In the genomic region with DNA sequence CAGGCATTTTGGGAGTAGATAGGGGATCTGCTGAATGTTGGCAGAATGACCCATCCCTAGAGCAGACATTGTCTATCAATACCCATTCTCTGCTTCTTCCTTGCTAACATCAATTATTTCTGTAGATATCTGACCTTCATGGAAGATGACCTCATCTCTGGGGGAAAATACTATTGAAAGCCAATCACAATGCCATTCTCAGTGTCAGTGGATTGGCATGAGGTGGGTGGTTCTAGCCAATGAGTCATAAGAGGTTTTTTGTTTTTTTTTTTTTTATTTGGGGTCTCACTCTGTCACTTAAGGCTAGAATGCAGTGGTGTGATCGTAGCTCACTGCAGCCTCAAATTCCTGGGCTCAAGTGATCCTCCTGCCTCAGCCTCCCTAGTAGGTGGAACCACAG, we compare ENCODE assay signal across 18 cellular contexts. TPM values are rescaled to one million over a fixed set of nuclear protein-coding genes. Genes with fewer than 3 reads are reported as not detected.
DNase-seq lines count a peak whose midpoint lies in the region; ATAC-seq and TF ChIP-seq lines count a peak whose summit lies in the region.
"Had no signal": no experiment of that assay in that cellular context is flagged by ENCODE, and none has a peak within 500 bp of the region (broad histone marks: within the 10 kb centered on the region; RNA-seq: fewer than 3 reads in every experiment).

No MANE protein-coding gene starts in this region.

- no peak overlapping the region for H3K4ac ChIP-seq in mesendoderm (ENCODE audit: low read depth, low read length)

- H2BK5ac ChIP-seq in mesendoderm (ENCODE audit: low read length), result no peak overlapping the region

- no peak for TF ChIP-seq CTCF in choroid plexus epithelial cell (conservative IDR thresholded peaks at IDR 0.05; ENCODE audit: low read depth, low read length)

- H3K18ac ChIP-seq in mesendoderm (ENCODE audit: low read length), result no peak overlapping the region

- H2BK15ac ChIP-seq in mesendoderm (replicated peaks; ENCODE audit: low read depth), result no peak overlapping the region

- H3K23ac ChIP-seq in mesendoderm (ENCODE audit: low read length), result no peak overlapping the region

- H4K5ac ChIP-seq in mesendoderm (ENCODE audit: low read length), result no peak overlapping the region

- no peaks in the 10 kb centered on the region for H3K79me2 ChIP-seq in ACC112 (ENCODE audit: control insufficient read depth, insufficient read depth, low read length, unreplicated experiment)
- no peaks in the 10 kb centered on the region for H3K79me2 ChIP-seq in mesendoderm (ENCODE audit: control insufficient read depth, insufficient read depth, low read length)

- no peak for ATAC-seq in HG02678 (IDR thresholded peaks at IDR 0.05; ENCODE audit: unreplicated experiment)
- ATAC-seq: body of pancreas, upper lobe of right lung had no signal

- H3K27ac ChIP-seq in ACC112 (ENCODE audit: low read depth, low read length), result peak overlapping the region; percentile 74
- peak overlapping the region; percentile 22 for H3K27ac ChIP-seq in mesendoderm (ENCODE audit: low read depth, low read length)
- H3K27ac ChIP-seq: body of pancreas, VCaP had no signal

- H3K36me3 ChIP-seq in ACC112 (ENCODE audit: insufficient read depth, low read length) (peaks cover 7% of the 10 kb centered on the region), mesendoderm (ENCODE audit: control insufficient read depth, insufficient read depth, low read length) (peaks cover 4% of the 10 kb centered on the region)

- no peak overlapping the region for H3K56ac ChIP-seq in mesendoderm (ENCODE audit: low read length)

- H3K4me1 ChIP-seq in ACC112 (ENCODE audit: control insufficient read depth, insufficient read depth, low read length, unreplicated experiment), result peaks cover 32% of the 10 kb centered on the region
- H3K4me1 ChIP-seq in mesendoderm (ENCODE audit: control insufficient read depth, low read depth, low read length), result peaks cover 14% of the 10 kb centered on the region
- H3K4me1 ChIP-seq: body of pancreas had no signal

- WGBS in mesendoderm (ENCODE audit: extremely low coverage, insufficient coverage, low lambda C conversion rate), result no CpG with 5 or more reads among the region's 1 CpG

- no peak overlapping the region for H3K9ac ChIP-seq in mesendoderm (ENCODE audit: low read length)

- no peak overlapping the region for H2AK5ac ChIP-seq in mesendoderm (ENCODE audit: low read length)

- no peak overlapping the region for H2BK120ac ChIP-seq in mesendoderm (ENCODE audit: low read depth, low read length)

- H2AFZ ChIP-seq in ACC112 (ENCODE audit: low read length, unreplicated experiment), result no peak overlapping the region

- H3K27me3 ChIP-seq in ACC112 (ENCODE audit: insufficient read depth, low read length) (no peaks in the 10 kb centered on the region), mesendoderm (ENCODE audit: insufficient read depth, low read length, poor library complexity) (no peaks in the 10 kb centered on the region)
- H3K27me3 ChIP-seq: body of pancreas, sigmoid colon, upper lobe of right lung had no signal

- DNase-seq in NCI-H226, result peak; percentile 23
- peak; percentile 28 for DNase-seq in choroid plexus epithelial cell (ENCODE audit: low read depth)
- DNase-seq in mesendoderm, result peak; percentile 50
- no peak for DNase-seq in stimulated activated naive CD4-positive, alpha-beta T cell treated with Interleukin-2 at 50 U/mL for 16 hours (lab: John Stamatoyannopoulos, UW)
- DNase-seq in NCI-H69 (lab: John Stamatoyannopoulos, UW), result no peak
- no peak for DNase-seq in NCI-H2171 (lab: John Stamatoyannopoulos, UW)
- DNase-seq: ACHN, activated T-cell treated with anti-CD3 and anti-CD28 coated beads for 4 hours, body of pancreas, DMS 273 treated with DMSO at 0.1 percent for 48 hours, NCI-H1105, NCI-H524, Right ventricle myocardium superior, sigmoid colon, upper lobe of right lung had no signal

- no peak overlapping the region for H3K4me2 ChIP-seq in mesendoderm (ENCODE audit: low read length)

- no peaks in the 10 kb centered on the region for H3K79me1 ChIP-seq in mesendoderm (ENCODE audit: low read length)

- peak overlapping the region; percentile 4; the same call in 1 of the 2 replicates for H3K4me3 ChIP-seq in ACC112 (ENCODE audit: low read depth, low read length)
- H3K4me3 ChIP-seq in choroid plexus epithelial cell (ENCODE audit: low read depth, low read length), result no peak overlapping the region
- H3K4me3 ChIP-seq in mesendoderm (ENCODE audit: low read length), result no peak overlapping the region
- H3K4me3 ChIP-seq: body of pancreas, sigmoid colon, upper lobe of right lung had no signal

- H4K8ac ChIP-seq in mesendoderm (ENCODE audit: low read depth, low read length), result no peak overlapping the region

RNA-seq across cellular contexts. Expression of a gene that starts 42.5 kb away (rescaled TPM):
- 15.2 TPM for polyA plus RNA-seq in mesendoderm (2013, experiment 1 of 2)
- 15.8 TPM for polyA plus RNA-seq in mesendoderm (2013, experiment 2 of 2)

Comparison
In these comparisons a context has a peak if more than half of its experiments do, and no peak if none do; other contexts are left out.
1. DNase-seq: peak in NCI-H226 (single experiment), choroid plexus epithelial cell (single experiment) and mesendoderm (single experiment); none in stimulated activated naive CD4-positive, alpha-beta T cell treated with Interleukin-2 at 50 U/mL for 16 hours (single experiment), NCI-H69 (single experiment) and NCI-H2171 (single experiment).